In genomic region chr5:174444791-174445190, GRCh38 we compare ENCODE assay signal across 30 cellular contexts.
"Had no signal": no experiment of that assay in that cellular context is flagged by ENCODE, and none has a peak within 500 bp of the region (broad histone marks: within the 10 kb centered on the region; RNA-seq: fewer than 3 reads in every experiment).

No MANE protein-coding gene starts in this region.

- H3K27ac ChIP-seq: adrenal gland, ascending aorta, breast epithelium, coronary artery, dorsolateral prefrontal cortex had no signal

- H3K4me3 Mint-ChIP-seq: activated CD4-positive, alpha-beta memory T cell treated with anti-CD3 and anti-CD28 coated beads for 36 hours; activated CD4-positive, alpha-beta T cell treated with anti-CD3 and anti-CD28 coated beads for 36 hours; activated CD4-positive, alpha-beta T cell treated with anti-CD3 and anti-CD28 coated beads, Interleukin-2, amount 10 ng/mL, durations not matched to agents 24 days and 14 days; activated CD8-positive, alpha-beta memory T cell treated with anti-CD3 and anti-CD28 coated beads, Interleukin-2, amount 10 ng/mL, durations not matched to agents 7 days and 5 days; activated CD8-positive, alpha-beta T cell treated with anti-CD3 and anti-CD28 coated beads, Interleukin-2, amount 10 ng/mL, durations not matched to agents 7 days and 5 days; activated naive CD4-positive, alpha-beta T cell treated with anti-CD3 and anti-CD28 coated beads for 36 hours; activated naive CD4-positive, alpha-beta T cell treated with anti-CD3 and anti-CD28 coated beads, Interleukin-2, amount 50 U/mL, for 24 hours; activated naive CD8-positive, alpha-beta T cell treated with anti-CD3 and anti-CD28 coated beads for 36 hours; activated naive CD8-positive, alpha-beta T cell treated with anti-CD3 and anti-CD28 coated beads, Interleukin-2, amount 50 U/mL, for 24 hours; activated T-helper 1 cell treated with anti-CD3 and anti-CD28 coated beads, Interleukin-12 subunit alpha, Interleukin-12 subunit beta, Interleukin-2, Interleukin-4 antibody, amounts not matched to agents 30 ng/mL and 10 ng/mL and 1 ng/mL, durations not matched to agents 14 hours and 24 hours and 36 hours; central memory CD8-positive, alpha-beta T cell; dendritic cell treated with granulocyte-macrophage colony-stimulating factor and Interleukin-4, amounts not matched to agents 40 ng/mL and 50 ng/mL, for 4 days; endodermal cell had no signal

- H3K36me3 Mint-ChIP-seq: activated CD8-positive, alpha-beta memory T cell treated with anti-CD3 and anti-CD28 coated beads, Interleukin-2, amount 10 ng/mL, durations not matched to agents 7 days and 5 days; activated naive CD4-positive, alpha-beta T cell treated with anti-CD3 and anti-CD28 coated beads, Interleukin-2, amount 50 U/mL, for 24 hours; activated naive CD8-positive, alpha-beta T cell treated with anti-CD3 and anti-CD28 coated beads for 36 hours; brain had no signal

- H3K9me3 ChIP-seq: adrenal gland, breast epithelium had no signal

- DNase-seq: activated CD4-positive, alpha-beta memory T cell treated with anti-CD3 and anti-CD28 coated beads for 36 hours; activated CD4-positive, alpha-beta T cell treated with anti-CD3 and anti-CD28 coated beads for 36 hours; activated CD4-positive, alpha-beta T cell treated with anti-CD3 and anti-CD28 coated beads, Interleukin-2, amount 10 ng/mL, durations not matched to agents 24 days and 14 days; activated CD4-positive, CD25-positive, alpha-beta regulatory T cell; activated CD4-positive, CD25-positive, alpha-beta regulatory T cell treated with anti-CD3 and anti-CD28 coated beads, Interleukin-2, amount 50 U/mL, for 72 hours; activated CD8-positive, alpha-beta memory T cell treated with anti-CD3 and anti-CD28 coated beads, Interleukin-2, amount 10 ng/mL, durations not matched to agents 7 days and 5 days; activated CD8-positive, alpha-beta memory T cell treated with anti-CD3 and anti-CD28 coated beads, Interleukin-2, amount 50 U/mL, for 4 hours; activated CD8-positive, alpha-beta T cell treated with anti-CD3 and anti-CD28 coated beads, Interleukin-2, amount 10 ng/mL, durations not matched to agents 7 days and 5 days; activated effector memory CD4-positive, alpha-beta T cell treated with anti-CD3 and anti-CD28 coated beads, Interleukin-2, amount 50 U/mL, for 16 hours; activated naive CD4-positive, alpha-beta T cell treated with anti-CD3 and anti-CD28 coated beads for 36 hours; activated naive CD8-positive, alpha-beta T cell treated with anti-CD3 and anti-CD28 coated beads for 36 hours; activated naive CD8-positive, alpha-beta T cell treated with anti-CD3 and anti-CD28 coated beads, Interleukin-2, amount 50 U/mL, for 24 hours; activated T-cell treated with anti-CD3 and anti-CD28 coated beads, Interleukin-2, amount 50 U/mL, for 1 hour; activated T-cell treated with anti-CD3 and anti-CD28 coated beads, Interleukin-2, amount 50 U/mL, for 48 hours; adrenal gland; dorsolateral prefrontal cortex; effector memory CD4-positive, alpha-beta T cell; endodermal cell; foreskin fibroblast; T-helper 2 cell had no signal

- H3K4me3 ChIP-seq: adrenal gland, ascending aorta, breast epithelium, coronary artery, dorsolateral prefrontal cortex had no signal

- H3K27me3 ChIP-seq: ascending aorta, breast epithelium had no signal

- H3K4me1 Mint-ChIP-seq: activated CD4-positive, alpha-beta T cell treated with anti-CD3 and anti-CD28 coated beads for 36 hours; activated CD4-positive, alpha-beta T cell treated with anti-CD3 and anti-CD28 coated beads, Interleukin-2, amount 10 ng/mL, durations not matched to agents 24 days and 14 days; activated CD8-positive, alpha-beta memory T cell treated with anti-CD3 and anti-CD28 coated beads, Interleukin-2, amount 10 ng/mL, durations not matched to agents 7 days and 5 days; activated naive CD4-positive, alpha-beta T cell treated with anti-CD3 and anti-CD28 coated beads, Interleukin-2, amount 50 U/mL, for 24 hours; activated naive CD8-positive, alpha-beta T cell treated with anti-CD3 and anti-CD28 coated beads for 36 hours; activated naive CD8-positive, alpha-beta T cell treated with anti-CD3 and anti-CD28 coated beads, Interleukin-2, amount 50 U/mL, for 24 hours; central memory CD8-positive, alpha-beta T cell had no signal

- ATAC-seq: activated CD4-positive, alpha-beta T cell treated with anti-CD3 and anti-CD28 coated beads for 36 hours; activated CD8-positive, alpha-beta memory T cell treated with anti-CD3 and anti-CD28 coated beads, Interleukin-2, amount 10 ng/mL, durations not matched to agents 7 days and 5 days; activated CD8-positive, alpha-beta T cell treated with anti-CD3 and anti-CD28 coated beads, Interleukin-2, amount 10 ng/mL, durations not matched to agents 7 days and 5 days; activated naive CD8-positive, alpha-beta T cell treated with anti-CD3 and anti-CD28 coated beads, Interleukin-2, amount 50 U/mL, for 24 hours; esophagus mucosa had no signal

- H3K27me3 Mint-ChIP-seq: activated CD4-positive, alpha-beta memory T cell treated with anti-CD3 and anti-CD28 coated beads for 36 hours; activated CD4-positive, alpha-beta T cell treated with anti-CD3 and anti-CD28 coated beads, Interleukin-2, amount 10 ng/mL, durations not matched to agents 24 days and 14 days; activated CD8-positive, alpha-beta memory T cell treated with anti-CD3 and anti-CD28 coated beads, Interleukin-2, amount 10 ng/mL, durations not matched to agents 7 days and 5 days; activated naive CD4-positive, alpha-beta T cell treated with anti-CD3 and anti-CD28 coated beads, Interleukin-2, amount 50 U/mL, for 24 hours; activated naive CD8-positive, alpha-beta T cell treated with anti-CD3 and anti-CD28 coated beads, Interleukin-2, amount 50 U/mL, for 24 hours; central memory CD8-positive, alpha-beta T cell had no signal

- H3K4me1 ChIP-seq: adrenal gland, ascending aorta, breast epithelium had no signal

- H3K9me3 Mint-ChIP-seq: activated CD4-positive, alpha-beta T cell treated with anti-CD3 and anti-CD28 coated beads, Interleukin-2, amount 10 ng/mL, durations not matched to agents 24 days and 14 days; activated T-helper 1 cell treated with anti-CD3 and anti-CD28 coated beads, Interleukin-12 subunit alpha, Interleukin-12 subunit beta, Interleukin-2, Interleukin-4 antibody, amounts not matched to agents 30 ng/mL and 10 ng/mL and 1 ng/mL, durations not matched to agents 14 hours and 24 hours and 36 hours; activated T-helper 2 cell treated with anti-CD3 and anti-CD28 coated beads, Interferon-gamma antibody, Interleukin-2, Interleukin-4, amounts not matched to agents 10 μg/mL and 5 μg/mL and 100 μg/mL, durations not matched to agents 14 hours and 24 hours and 36 hours; dendritic cell treated with granulocyte-macrophage colony-stimulating factor and Interleukin-4, amounts not matched to agents 40 ng/mL and 50 ng/mL, for 4 days had no signal

- H3K27ac Mint-ChIP-seq: activated CD4-positive, alpha-beta memory T cell treated with anti-CD3 and anti-CD28 coated beads for 36 hours; activated CD4-positive, alpha-beta T cell treated with anti-CD3 and anti-CD28 coated beads for 36 hours; activated CD4-positive, alpha-beta T cell treated with anti-CD3 and anti-CD28 coated beads, Interleukin-2, amount 10 ng/mL, durations not matched to agents 24 days and 14 days; activated CD8-positive, alpha-beta memory T cell treated with anti-CD3 and anti-CD28 coated beads, Interleukin-2, amount 10 ng/mL, durations not matched to agents 7 days and 5 days; activated CD8-positive, alpha-beta T cell treated with anti-CD3 and anti-CD28 coated beads, Interleukin-2, amount 10 ng/mL, durations not matched to agents 7 days and 5 days; activated naive CD4-positive, alpha-beta T cell treated with anti-CD3 and anti-CD28 coated beads for 36 hours; activated naive CD4-positive, alpha-beta T cell treated with anti-CD3 and anti-CD28 coated beads, Interleukin-2, amount 50 U/mL, for 24 hours; activated naive CD8-positive, alpha-beta T cell treated with anti-CD3 and anti-CD28 coated beads for 36 hours; activated naive CD8-positive, alpha-beta T cell treated with anti-CD3 and anti-CD28 coated beads, Interleukin-2, amount 50 U/mL, for 24 hours; activated T-helper 1 cell treated with anti-CD3 and anti-CD28 coated beads, Interleukin-12 subunit alpha, Interleukin-12 subunit beta, Interleukin-2, Interleukin-4 antibody, amounts not matched to agents 30 ng/mL and 10 ng/mL and 1 ng/mL, durations not matched to agents 14 hours and 24 hours and 36 hours; activated T-helper 2 cell treated with anti-CD3 and anti-CD28 coated beads, Interferon-gamma antibody, Interleukin-2, Interleukin-4, amounts not matched to agents 10 μg/mL and 5 μg/mL and 100 μg/mL, durations not matched to agents 14 hours and 24 hours and 36 hours; dendritic cell treated with granulocyte-macrophage colony-stimulating factor and Interleukin-4, amounts not matched to agents 40 ng/mL and 50 ng/mL, for 4 days; endodermal cell had no signal

- H3K36me3 ChIP-seq: adrenal gland, ascending aorta, breast epithelium had no signal
